In genomic region chr10:6928531-6929080, GRCh38 we compare ENCODE assay signal across 8 cellular contexts.
DNase-seq lines count a peak whose midpoint lies in the region; ATAC-seq and TF ChIP-seq lines count a peak whose summit lies in the region.

No MANE protein-coding gene starts in this region.

- H3K36me3 Mint-ChIP-seq in activated T-cell treated with anti-CD3 and anti-CD28 coated beads, Interleukin-2, amount 50 U/mL, for 4 hours (ENCODE audit: insufficient read depth), result no peaks in the 10 kb centered on the region
- H3K36me3 Mint-ChIP-seq in effector memory CD8-positive, alpha-beta T cell (ENCODE audit: insufficient read depth), result peaks cover 10% of the 10 kb centered on the region

- peaks cover 51% of the 10 kb centered on the region for H3K4me1 Mint-ChIP-seq in activated T-cell treated with anti-CD3 and anti-CD28 coated beads, Interleukin-2, amount 50 U/mL, for 4 hours (ENCODE audit: low read depth)
- peaks cover 43 to 59% of the 10 kb centered on the region in 2 donors for H3K4me1 Mint-ChIP-seq in effector memory CD8-positive, alpha-beta T cell (ENCODE audit: low read depth in 2 of 2)

- H3K4me3 Mint-ChIP-seq in activated T-cell treated with anti-CD3 and anti-CD28 coated beads, Interleukin-2, amount 50 U/mL, for 4 hours, result peak overlapping the region; percentile 81
- peak overlapping the region; percentile 85 to 88 for H3K4me3 Mint-ChIP-seq in effector memory CD8-positive, alpha-beta T cell

- H3K4me1 ChIP-seq in Peyer's patch, result peaks cover 0 to 6% (median 0%) of the 10 kb centered on the region in 4 donors

- no peak for DNase-seq in activated T-cell treated with anti-CD3 and anti-CD28 coated beads, Interleukin-2, amount 50 U/mL, for 4 hours
- DNase-seq in activated T-cell treated with anti-CD3 and anti-CD28 coated beads for 4 hours, result no peak
- no peak for DNase-seq in Peyer's patch
- DNase-seq in effector memory CD8-positive, alpha-beta T cell, result peak; percentile 9 to 20 (median 20)
- DNase-seq in superior temporal gyrus (ENCODE audit: extremely low spot score), result peak; percentile 38
- DNase-seq in epidermal melanocyte (ENCODE audit: insufficient read length, low spot score), result no peak
- no peak for DNase-seq in UCSD-AML1 (lab: John Stamatoyannopoulos, UW; ENCODE audit: unreplicated experiment)

- H3K9me3 ChIP-seq in Peyer's patch, result no peaks in the 10 kb centered on the region

- peak overlapping the region; percentile 92 to 94 for H3K27ac Mint-ChIP-seq in effector memory CD8-positive, alpha-beta T cell

- no peak for ATAC-seq in activated T-cell treated with anti-CD3 and anti-CD28 coated beads, Interleukin-2, amount 50 U/mL, for 4 hours
- peak; percentile 49 for ATAC-seq in effector memory CD8-positive, alpha-beta T cell (replicated peaks)
- no peak for ATAC-seq in HG03565 (IDR thresholded peaks at IDR 0.05; ENCODE audit: unreplicated experiment)

- no peaks in the 10 kb centered on the region for H3K36me3 ChIP-seq in Peyer's patch

- H3K27me3 ChIP-seq in Peyer's patch, result no peaks in the 10 kb centered on the region

- TF ChIP-seq CTCF in Peyer's patch (IDR thresholded peaks at IDR 0.05), result no peak

- TF ChIP-seq POLR2A in Peyer's patch (IDR thresholded peaks at IDR 0.05), result no peak

- H3K27me3 Mint-ChIP-seq in activated T-cell treated with anti-CD3 and anti-CD28 coated beads, Interleukin-2, amount 50 U/mL, for 4 hours (ENCODE audit: low read depth), result no peaks in the 10 kb centered on the region
- no peaks in the 10 kb centered on the region for H3K27me3 Mint-ChIP-seq in effector memory CD8-positive, alpha-beta T cell

- H3K4me3 ChIP-seq in Peyer's patch, result peak overlapping the region in 1 of 4 donors; percentile 28

- H3K9me3 Mint-ChIP-seq in activated T-cell treated with anti-CD3 and anti-CD28 coated beads, Interleukin-2, amount 50 U/mL, for 4 hours, result no peaks in the 10 kb centered on the region
- H3K9me3 Mint-ChIP-seq in effector memory CD8-positive, alpha-beta T cell, result no peaks in the 10 kb centered on the region

- H3K27ac ChIP-seq in Peyer's patch, result peak overlapping the region; percentile 41 to 82 (median 72)

Comparison
In these comparisons a context has a peak if more than half of its experiments do, and no peak if none do; other contexts are left out.
1. DNase-seq: peak in effector memory CD8-positive, alpha-beta T cell (3 of 3) and superior temporal gyrus (single experiment); none in activated T-cell treated with anti-CD3 and anti-CD28 coated beads, Interleukin-2, amount 50 U/mL, for 4 hours (single experiment), activated T-cell treated with anti-CD3 and anti-CD28 coated beads for 4 hours (single experiment), Peyer's patch (0 of 3), epidermal melanocyte (single experiment) and UCSD-AML1 (single experiment).